ENCODE assay signal across 12 cellular contexts in genomic region chr5:62937661-62938558, GRCh38.
A peak's percentile ranks its signal among the peaks of the same experiment; 100 is the strongest.
DNase-seq lines count a peak whose midpoint lies in the region; FAIRE-seq and TF ChIP-seq lines count a peak whose summit lies in the region.
"Had no signal": no experiment of that assay in that cellular context is flagged by ENCODE, and none has a peak within 500 bp of the region (broad histone marks: within the 10 kb centered on the region; RNA-seq: fewer than 3 reads in every experiment).

No MANE protein-coding gene starts in this region.

- peak; percentile 79 for FAIRE-seq in RCC 7860 (lab: Jason Lieb, UNC)

- H3K4me3 ChIP-seq in AG10803 (ENCODE audit: low read length) (no peak overlapping the region), fibroblast of pulmonary artery (replicated peaks; ENCODE audit: low read depth, low read length) (no peak overlapping the region)

- no peak for TF ChIP-seq CTCF in AG10803 (conservative IDR thresholded peaks at IDR 0.05; ENCODE audit: low read length)
- TF ChIP-seq CTCF in fibroblast of pulmonary artery (IDR thresholded peaks at IDR 0.05; ENCODE audit: low read length, missing control alignments), result no peak

- DNase-seq in AG10803 (ENCODE audit: low read depth) (peak; percentile 4), RCC 7860 (ENCODE audit: low spot score) (peak; percentile 74), fibroblast of pulmonary artery (ENCODE audit: low read depth) (peak; percentile 70), myocyte (ENCODE audit: low read depth) (peak; percentile 45), NCI-H226 (no peak), cerebellar cortex (ENCODE audit: low spot score) (no peak), superior temporal gyrus (ENCODE audit: extremely low spot score) (no peak)
- no peak for DNase-seq in activated T-cell treated with anti-CD3 and anti-CD28 coated beads, Interleukin-2, amount 50 U/mL, for 1 hour
- DNase-seq: activated CD4-positive, alpha-beta T cell treated with anti-CD3 and anti-CD28 coated beads, Interleukin-2, amount 10 ng/mL, durations not matched to agents 7 days and 5 days; NCI-H2227 treated with DMSO at 0.1 percent for 48 hours; nucleus accumbens; T-helper 1 cell had no signal

Comparison
In these comparisons a context has a peak if more than half of its experiments do, and no peak if none do; other contexts are left out.
1. DNase-seq: peak in AG10803 (single experiment), RCC 7860 (single experiment), fibroblast of pulmonary artery (single experiment) and myocyte (single experiment); none in NCI-H226 (single experiment), activated T-cell treated with anti-CD3 and anti-CD28 coated beads, Interleukin-2, amount 50 U/mL, for 1 hour (single experiment), cerebellar cortex (single experiment) and superior temporal gyrus (single experiment).